In genomic region chr11:102920118-102920684, GRCh38 we compare ENCODE assay signal across 10 cellular contexts. TPM values are rescaled to one million over a fixed set of nuclear protein-coding genes. Genes with fewer than 3 reads are reported as not detected.
DNase-seq lines count a peak whose midpoint lies in the region; ATAC-seq lines count a peak whose summit lies in the region.
"Had no signal": no experiment of that assay in that cellular context is flagged by ENCODE, and none has a peak within 500 bp of the region (broad histone marks: within the 10 kb centered on the region; RNA-seq: fewer than 3 reads in every experiment).

No MANE protein-coding gene starts in this region.

- H3K9me3 Mint-ChIP-seq in activated T-helper 2 cell treated with anti-CD3 and anti-CD28 coated beads, Interferon-gamma antibody, Interleukin-2, Interleukin-4, amounts not matched to agents 10 μg/mL and 5 μg/mL and 100 μg/mL, durations not matched to agents 14 hours and 24 hours and 36 hours, result no peaks in the 10 kb centered on the region

- H3K27ac Mint-ChIP-seq in activated T-helper 2 cell treated with anti-CD3 and anti-CD28 coated beads, Interferon-gamma antibody, Interleukin-2, Interleukin-4, amounts not matched to agents 10 μg/mL and 5 μg/mL and 100 μg/mL, durations not matched to agents 14 hours and 24 hours and 36 hours, result no peak overlapping the region
- H3K27ac Mint-ChIP-seq: activated naive CD8-positive, alpha-beta T cell had no signal

- H3K36me3 Mint-ChIP-seq in activated T-helper 2 cell treated with anti-CD3 and anti-CD28 coated beads, Interferon-gamma antibody, Interleukin-2, Interleukin-4, amounts not matched to agents 10 μg/mL and 5 μg/mL and 100 μg/mL, durations not matched to agents 14 hours and 24 hours and 36 hours (ENCODE audit: low read depth), result no peaks in the 10 kb centered on the region
- H3K36me3 Mint-ChIP-seq: activated naive CD8-positive, alpha-beta T cell had no signal

- peaks cover 19% of the 10 kb centered on the region for H3K27me3 Mint-ChIP-seq in activated T-helper 2 cell treated with anti-CD3 and anti-CD28 coated beads, Interferon-gamma antibody, Interleukin-2, Interleukin-4, amounts not matched to agents 10 μg/mL and 5 μg/mL and 100 μg/mL, durations not matched to agents 14 hours and 24 hours and 36 hours (ENCODE audit: low read depth)

- H3K4me1 Mint-ChIP-seq in activated T-helper 2 cell treated with anti-CD3 and anti-CD28 coated beads, Interferon-gamma antibody, Interleukin-2, Interleukin-4, amounts not matched to agents 10 μg/mL and 5 μg/mL and 100 μg/mL, durations not matched to agents 14 hours and 24 hours and 36 hours (ENCODE audit: low read depth), result peaks cover 5% of the 10 kb centered on the region

- H3K4me3 Mint-ChIP-seq in activated T-helper 2 cell treated with anti-CD3 and anti-CD28 coated beads, Interferon-gamma antibody, Interleukin-2, Interleukin-4, amounts not matched to agents 10 μg/mL and 5 μg/mL and 100 μg/mL, durations not matched to agents 14 hours and 24 hours and 36 hours (ENCODE audit: low read depth), result no peak overlapping the region
- H3K4me3 Mint-ChIP-seq: activated naive CD8-positive, alpha-beta T cell had no signal

- peak; percentile 27 for DNase-seq in medulla oblongata (ENCODE audit: extremely low spot score)
- DNase-seq in activated T-helper 2 cell treated with anti-CD3 and anti-CD28 coated beads, Interferon-gamma antibody, Interleukin-2, Interleukin-4, amounts not matched to agents 10 μg/mL and 5 μg/mL and 100 μg/mL, durations not matched to agents 14 hours and 24 hours and 36 hours (ENCODE audit: low spot score), result no peak
- no peak for DNase-seq in NCI-H2107 treated with DMSO at 0.1 percent for 48 hours (lab: John Stamatoyannopoulos, UW; ENCODE audit: unreplicated experiment)
- no peak for DNase-seq in H4 (ENCODE audit: low spot score)
- no peak for DNase-seq in HUDEP-2 (lab: John Stamatoyannopoulos, UW; ENCODE audit: unreplicated experiment in 76 of 76)
- DNase-seq: SW 1271 had no signal

- intact Hi-C loops in activated T-helper 2 cell treated with anti-CD3 and anti-CD28 coated beads, Interferon-gamma antibody, Interleukin-2, Interleukin-4, amounts not matched to agents 10 μg/mL and 5 μg/mL and 100 μg/mL, durations not matched to agents 14 hours and 24 hours and 36 hours (cut with micrococcal nuclease), result no loop called here

- peak; percentile 91 for ATAC-seq in GM18907 (IDR thresholded peaks at IDR 0.05; ENCODE audit: unreplicated experiment)
- ATAC-seq in GM21825 (IDR thresholded peaks at IDR 0.05; ENCODE audit: unreplicated experiment), result peak; percentile 73
- peak; percentile 80 for ATAC-seq in HG03558 (IDR thresholded peaks at IDR 0.05; ENCODE audit: extremely low read depth, unreplicated experiment)

RNA-seq across cellular contexts. Expression of gene MMP13, which starts 35.3 kb away (rescaled TPM):
- total RNA-seq in activated T-helper 2 cell treated with anti-CD3 and anti-CD28 coated beads, Interferon-gamma antibody, Interleukin-2, Interleukin-4, amounts not matched to agents 10 μg/mL and 5 μg/mL and 100 μg/mL, durations not matched to agents 14 hours and 24 hours and 36 hours, result not detected in 2 replicates
- 14.9 and 15.8 TPM in 2 replicates for total RNA-seq in H4 (2014; rRNA removed; shearing (Covaris generic))

RNA-seq across cellular contexts. Expression of gene MMP12, which starts 45.4 kb away (rescaled TPM):
- not detected in 2 replicates for total RNA-seq in activated T-helper 2 cell treated with anti-CD3 and anti-CD28 coated beads, Interferon-gamma antibody, Interleukin-2, Interleukin-4, amounts not matched to agents 10 μg/mL and 5 μg/mL and 100 μg/mL, durations not matched to agents 14 hours and 24 hours and 36 hours
- 0.41 and 1.5 TPM in 2 replicates for total RNA-seq in H4 (2014; rRNA removed; shearing (Covaris generic))

Comparison
In these comparisons a context has a peak if more than half of its experiments do, and no peak if none do; other contexts are left out.
1. RNA of gene MMP13, which starts 35.3 kb away (total RNA-seq): 14.9 to 15.8 TPM in H4; not detected in activated T-helper 2 cell treated with anti-CD3 and anti-CD28 coated beads, Interferon-gamma antibody, Interleukin-2, Interleukin-4, amounts not matched to agents 10 μg/mL and 5 μg/mL and 100 μg/mL, durations not matched to agents 14 hours and 24 hours and 36 hours; every median in the first group is over 10 times any median in the second.
2. Peak in every context shown above with its lines, with median percentiles within 50 percentile points of each other: ATAC-seq.